ENCODE assay signal across 1 cellular context in genomic region chr1:170714163-170714562, GRCh38.
TF ChIP-seq lines count a peak whose summit lies in the region.

No MANE protein-coding gene starts in this region.

TF ChIP-seq in HEK293, 187 proteins besides CTCF, POLR2A, EP300 and RAD21 (continued from another document):
- TF ChIP-seq PBX3 (CRISPR knock-in tag; IDR thresholded peaks at IDR 0.05) = no peak
- no peak for TF ChIP-seq ZNF248 (tag by site-specific recombination; IDR thresholded peaks at IDR 0.05)
- no peak for TF ChIP-seq ZNF132 (tag by site-specific recombination; IDR thresholded peaks at IDR 0.05; ENCODE audit: borderline replicate concordance)
- TF ChIP-seq KLF10 (tag by site-specific recombination; IDR thresholded peaks at IDR 0.05) = no peak
- TF ChIP-seq ZBTB44 (tag by site-specific recombination; IDR thresholded peaks at IDR 0.05) = peak; percentile 69; the same call in 1 of the 2 replicates
- no peak for TF ChIP-seq ZNF580 (tag by site-specific recombination; IDR thresholded peaks at IDR 0.05)
- no peak for TF ChIP-seq ZBTB1 (tag by site-specific recombination; IDR thresholded peaks at IDR 0.05)
- peak; percentile 31; the same call in 1 of the 2 replicates for TF ChIP-seq TSHZ1 (tag by site-specific recombination; IDR thresholded peaks at IDR 0.05; ENCODE audit: borderline replicate concordance)
- no peak for TF ChIP-seq MYNN (tag by site-specific recombination; IDR thresholded peaks at IDR 0.05; ENCODE audit: borderline replicate concordance)
- no peak for TF ChIP-seq ZNF585B (tag by site-specific recombination; IDR thresholded peaks at IDR 0.05)
- no peak for TF ChIP-seq ZNF707 (tag by site-specific recombination; IDR thresholded peaks at IDR 0.05)
- TF ChIP-seq ZNF223 (tag by site-specific recombination; IDR thresholded peaks at IDR 0.05) = 0 out of 2 replicates have a peak, but pooled peaks have one; percentile 12
- no peak for TF ChIP-seq ZNF266 (tag by site-specific recombination; IDR thresholded peaks at IDR 0.05; ENCODE audit: low read depth)
- peak; percentile 60; the same call in 1 of the 2 replicates for TF ChIP-seq OSR2 (tag by site-specific recombination; IDR thresholded peaks at IDR 0.05)
- no peak for TF ChIP-seq ZNF626 (tag by site-specific recombination; IDR thresholded peaks at IDR 0.05)
